Comparison of ENCODE assay signal across 2 cellular contexts in the genomic region with DNA sequence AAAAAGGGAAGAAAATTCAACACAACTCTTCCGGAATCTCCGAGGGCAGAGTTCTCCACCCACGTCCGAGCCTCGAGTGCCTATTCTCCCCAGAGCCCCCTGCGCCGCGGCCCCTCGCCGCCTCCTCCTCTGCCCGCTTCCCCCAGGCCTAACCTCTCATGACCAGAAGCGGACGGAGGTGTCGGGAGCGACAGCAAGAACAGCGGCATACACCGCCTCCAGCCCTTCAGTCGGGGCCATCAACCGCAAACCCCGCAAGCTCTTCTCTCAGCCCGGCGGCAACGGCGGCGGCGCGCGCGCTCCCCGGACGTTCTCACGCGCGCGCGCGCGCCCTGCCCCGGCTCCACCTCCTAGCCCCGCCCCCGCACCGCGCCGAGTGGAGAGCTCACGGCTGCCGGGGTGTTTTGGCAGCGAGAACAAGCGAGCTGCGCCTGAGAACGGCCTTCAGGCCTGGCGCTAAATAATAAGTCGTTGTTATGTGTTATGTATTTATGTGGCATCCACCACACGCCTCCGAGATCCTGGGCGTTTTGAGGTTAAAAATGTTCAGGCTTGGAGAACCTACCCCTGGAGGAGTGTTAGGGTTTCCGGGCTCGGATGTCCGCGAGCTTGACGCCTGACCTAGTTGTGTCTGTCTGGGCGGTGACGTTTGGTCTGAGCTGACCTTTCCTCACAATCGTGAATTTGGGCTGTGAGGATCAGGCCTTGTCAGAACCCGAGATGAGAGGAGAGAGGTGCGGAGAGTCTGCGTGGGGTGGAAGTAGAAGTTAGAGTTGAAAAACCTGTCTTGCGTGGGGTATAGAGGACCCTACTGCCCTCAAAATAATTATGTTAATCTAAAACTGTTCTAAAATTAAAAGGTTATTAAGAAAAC.
A peak's percentile ranks its signal among the peaks of the same experiment; 100 is the strongest.
TF ChIP-seq lines count a peak whose summit lies in the region.

A gene with protein sequence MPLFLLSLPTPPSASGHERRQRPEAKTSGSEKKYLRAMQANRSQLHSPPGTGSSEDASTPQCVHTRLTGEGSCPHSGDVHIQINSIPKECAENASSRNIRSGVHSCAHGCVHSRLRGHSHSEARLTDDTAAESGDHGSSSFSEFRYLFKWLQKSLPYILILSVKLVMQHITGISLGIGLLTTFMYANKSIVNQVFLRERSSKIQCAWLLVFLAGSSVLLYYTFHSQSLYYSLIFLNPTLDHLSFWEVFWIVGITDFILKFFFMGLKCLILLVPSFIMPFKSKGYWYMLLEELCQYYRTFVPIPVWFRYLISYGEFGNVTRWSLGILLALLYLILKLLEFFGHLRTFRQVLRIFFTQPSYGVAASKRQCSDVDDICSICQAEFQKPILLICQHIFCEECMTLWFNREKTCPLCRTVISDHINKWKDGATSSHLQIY (minus strand): TSS at position 286 of the 874 bp plus-strand sequence. CDS start 77 bp downstream, at position 209.

TF ChIP-seq in IMR-90, 13 proteins besides CTCF, POLR2A, EP300 and RAD21 (continued from another document):
- TF ChIP-seq, protein P1, sequence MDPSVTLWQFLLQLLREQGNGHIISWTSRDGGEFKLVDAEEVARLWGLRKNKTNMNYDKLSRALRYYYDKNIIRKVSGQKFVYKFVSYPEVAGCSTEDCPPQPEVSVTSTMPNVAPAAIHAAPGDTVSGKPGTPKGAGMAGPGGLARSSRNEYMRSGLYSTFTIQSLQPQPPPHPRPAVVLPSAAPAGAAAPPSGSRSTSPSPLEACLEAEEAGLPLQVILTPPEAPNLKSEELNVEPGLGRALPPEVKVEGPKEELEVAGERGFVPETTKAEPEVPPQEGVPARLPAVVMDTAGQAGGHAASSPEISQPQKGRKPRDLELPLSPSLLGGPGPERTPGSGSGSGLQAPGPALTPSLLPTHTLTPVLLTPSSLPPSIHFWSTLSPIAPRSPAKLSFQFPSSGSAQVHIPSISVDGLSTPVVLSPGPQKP (IDR thresholded peaks at IDR 0.05; ENCODE audit: borderline replicate concordance, low read depth, low read length), result no peak
- no peak for TF ChIP-seq MAFK (IDR thresholded peaks at IDR 0.05; ENCODE audit: low read depth, low read length)
TF ChIP-seq in IMR-90: peak in this region for 1.

TF ChIP-seq in PFSK-1, 5 proteins besides CTCF, POLR2A, EP300 and RAD21:
- TF ChIP-seq, protein P2, sequence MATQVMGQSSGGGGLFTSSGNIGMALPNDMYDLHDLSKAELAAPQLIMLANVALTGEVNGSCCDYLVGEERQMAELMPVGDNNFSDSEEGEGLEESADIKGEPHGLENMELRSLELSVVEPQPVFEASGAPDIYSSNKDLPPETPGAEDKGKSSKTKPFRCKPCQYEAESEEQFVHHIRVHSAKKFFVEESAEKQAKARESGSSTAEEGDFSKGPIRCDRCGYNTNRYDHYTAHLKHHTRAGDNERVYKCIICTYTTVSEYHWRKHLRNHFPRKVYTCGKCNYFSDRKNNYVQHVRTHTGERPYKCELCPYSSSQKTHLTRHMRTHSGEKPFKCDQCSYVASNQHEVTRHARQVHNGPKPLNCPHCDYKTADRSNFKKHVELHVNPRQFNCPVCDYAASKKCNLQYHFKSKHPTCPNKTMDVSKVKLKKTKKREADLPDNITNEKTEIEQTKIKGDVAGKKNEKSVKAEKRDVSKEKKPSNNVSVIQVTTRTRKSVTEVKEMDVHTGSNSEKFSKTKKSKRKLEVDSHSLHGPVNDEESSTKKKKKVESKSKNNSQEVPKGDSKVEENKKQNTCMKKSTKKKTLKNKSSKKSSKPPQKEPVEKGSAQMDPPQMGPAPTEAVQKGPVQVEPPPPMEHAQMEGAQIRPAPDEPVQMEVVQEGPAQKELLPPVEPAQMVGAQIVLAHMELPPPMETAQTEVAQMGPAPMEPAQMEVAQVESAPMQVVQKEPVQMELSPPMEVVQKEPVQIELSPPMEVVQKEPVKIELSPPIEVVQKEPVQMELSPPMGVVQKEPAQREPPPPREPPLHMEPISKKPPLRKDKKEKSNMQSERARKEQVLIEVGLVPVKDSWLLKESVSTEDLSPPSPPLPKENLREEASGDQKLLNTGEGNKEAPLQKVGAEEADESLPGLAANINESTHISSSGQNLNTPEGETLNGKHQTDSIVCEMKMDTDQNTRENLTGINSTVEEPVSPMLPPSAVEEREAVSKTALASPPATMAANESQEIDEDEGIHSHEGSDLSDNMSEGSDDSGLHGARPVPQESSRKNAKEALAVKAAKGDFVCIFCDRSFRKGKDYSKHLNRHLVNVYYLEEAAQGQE (IDR thresholded peaks at IDR 0.05; ENCODE audit: insufficient read depth in 1 of 2, low read depth in 2 of 2, low read length in 2 of 2), result no peak
- TF ChIP-seq FOXP2 (optimal IDR thresholded peaks at IDR 0.05; ENCODE audit: borderline replicate concordance, extremely low read depth, extremely low read length, insufficient read depth) (peak; percentile 33), POLR2AphosphoS5 (IDR thresholded peaks at IDR 0.05; ENCODE audit: low read depth, low read length) (peak; percentile 71; the same call in 1 of the 2 replicates), TAF1 (IDR thresholded peaks at IDR 0.05; ENCODE audit: borderline replicate concordance, insufficient read depth, low read length) (peak; percentile 74; the same call in 1 of the 2 replicates)
